Comparison of ENCODE assay signal across 4 cellular contexts in the genomic region with DNA sequence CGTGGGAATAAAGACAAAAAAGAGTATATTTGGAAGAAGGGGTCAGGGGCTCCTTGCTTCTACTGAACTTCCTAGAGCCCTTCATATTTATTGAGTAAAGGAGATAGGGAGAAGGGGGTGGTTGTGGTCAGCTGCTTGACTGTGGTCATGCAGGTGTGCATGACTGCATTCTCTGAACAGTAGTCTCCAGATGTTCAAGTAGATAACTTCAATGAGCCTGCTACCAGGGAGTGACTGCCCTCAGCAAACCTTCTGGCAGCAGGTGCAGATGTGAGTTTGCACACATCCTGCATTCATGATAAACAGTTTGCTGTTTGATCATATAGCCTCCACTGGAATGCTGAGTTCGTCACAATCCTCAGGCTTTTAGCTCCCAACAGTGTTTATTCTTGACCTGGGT. TPM values are rescaled to one million over a fixed set of nuclear protein-coding genes. Genes with fewer than 3 reads are reported as not detected.
"Had no signal": no experiment of that assay in that cellular context is flagged by ENCODE, and none has a peak within 500 bp of the region (broad histone marks: within the 10 kb centered on the region; RNA-seq: fewer than 3 reads in every experiment).

No MANE protein-coding gene starts in this region.

- H3K4me3 ChIP-seq: GM12878 had no signal

- ATAC-seq: GM12878 had no signal

- DNase-seq: GDM1, GF-D8 had no signal

RNA-seq across cellular contexts. Expression of a gene that starts 9.5 kb away (rescaled TPM):
- total RNA-seq: G401, GM12878 had no signal
- polyA plus RNA-seq: GM12878 had no signal

RNA-seq across cellular contexts. Expression of a gene that starts 10.6 kb away (rescaled TPM):
- total RNA-seq: G401, GM12878 had no signal
- polyA plus RNA-seq: GM12878 had no signal
